ENCODE assay signal across 20 cellular contexts in the genomic region with DNA sequence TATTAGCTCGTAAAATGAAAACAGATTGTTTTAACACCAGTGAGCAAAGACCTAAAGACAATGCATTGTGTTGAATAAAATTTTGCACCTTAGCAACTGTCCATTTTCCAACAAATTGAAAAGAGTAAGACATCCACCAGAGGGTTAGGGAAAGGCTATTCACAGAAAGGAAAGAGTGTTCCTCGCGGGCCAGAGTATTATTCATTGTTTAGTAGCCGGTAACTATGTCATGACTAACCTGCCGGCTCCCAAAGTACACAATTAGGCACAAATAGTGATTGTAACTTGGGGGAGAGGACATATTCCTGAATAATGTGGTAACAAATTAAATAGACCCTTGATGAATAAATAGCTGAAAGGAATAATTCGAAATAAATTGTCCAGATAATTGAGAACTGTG.
"Had no signal": no experiment of that assay in that cellular context is flagged by ENCODE, and none has a peak within 500 bp of the region (broad histone marks: within the 10 kb centered on the region; RNA-seq: fewer than 3 reads in every experiment).

No MANE protein-coding gene starts in this region.

- H3K4me3 ChIP-seq: dorsolateral prefrontal cortex, heart left ventricle, mucosa of descending colon, smooth muscle cell had no signal

- ATAC-seq: esophagus mucosa, heart left ventricle, left lobe of liver, mucosa of descending colon, natural killer cell, right cardiac atrium had no signal

- DNase-seq: cortex of kidney; dorsolateral prefrontal cortex; effector CD8-positive, alpha-beta T cell; heart left ventricle; hippocampal formation; kidney glomerular epithelial cell; mammary epithelial cell; mucosa of descending colon; natural killer cell; posterior cingulate gyrus; right cardiac atrium; stimulated activated CD4-positive, alpha-beta T cell treated with anti-CD3 and anti-CD28 coated beads, Interleukin-2, amount 100 ng/mL, for 48 hours; stimulated activated naive CD4-positive, alpha-beta T cell treated with Interleukin-2 at 50 U/mL for 16 hours; trophoblast cell had no signal

- H3K4me1 Mint-ChIP-seq: natural killer cell, neural crest cell had no signal

- H3K27ac Mint-ChIP-seq: natural killer cell had no signal

- H3K4me3 Mint-ChIP-seq: natural killer cell, neural crest cell had no signal

- H3K36me3 ChIP-seq: heart left ventricle had no signal

- H3K27me3 ChIP-seq: dorsolateral prefrontal cortex, heart left ventricle had no signal

- FAIRE-seq: frontal cortex, islet of Langerhans had no signal

- H3K27ac ChIP-seq: dorsolateral prefrontal cortex, heart left ventricle had no signal

- H3K4me1 ChIP-seq: heart left ventricle had no signal
